In the genomic region with DNA sequence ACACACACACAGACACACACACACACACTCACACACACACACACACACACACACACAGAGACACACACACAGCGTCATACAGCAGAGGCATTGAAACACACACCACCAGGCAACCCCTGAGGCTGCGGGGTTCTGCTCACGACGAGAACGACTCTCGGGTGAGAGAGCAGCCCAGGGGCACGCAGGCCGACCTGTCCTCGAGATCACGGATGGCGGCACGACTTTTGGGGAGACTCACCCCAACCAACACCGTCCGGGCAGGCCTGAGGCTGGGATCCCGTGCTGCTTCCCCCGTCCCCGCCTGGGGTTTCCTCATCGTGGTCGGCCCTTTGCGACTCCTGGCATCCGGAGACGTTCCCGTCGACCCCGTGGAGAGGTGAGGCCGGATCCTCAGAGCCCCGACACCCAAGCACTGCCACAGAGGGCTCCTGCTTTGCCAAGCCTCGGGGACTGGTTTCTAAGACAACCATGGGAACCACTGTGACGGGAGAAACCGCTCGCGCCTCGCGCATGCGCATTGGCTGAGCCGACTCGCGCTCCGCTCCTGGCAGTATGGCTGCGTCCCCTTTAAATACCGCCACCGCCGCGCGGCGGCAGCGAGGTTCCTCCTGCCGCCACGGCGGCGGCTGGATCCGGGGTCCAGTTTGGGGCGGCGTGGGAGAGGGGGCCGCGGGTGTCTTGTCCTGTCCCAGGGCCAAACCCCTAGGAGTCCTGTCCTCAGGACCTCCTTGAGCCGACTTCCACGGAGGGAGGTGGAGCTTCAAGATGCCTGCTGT, we compare ENCODE assay signal across 8 cellular contexts.
A peak's percentile ranks its signal among the peaks of the same experiment; 100 is the strongest.
DNase-seq lines count a peak whose midpoint lies in the region; ATAC-seq, FAIRE-seq and TF ChIP-seq lines count a peak whose summit lies in the region.
"Not testable (repeated sequence)": the region's sequence is repeated elsewhere in the genome, so short reads cannot be mapped to it uniquely, and the experiment has no call there.

No MANE protein-coding gene starts in this region.

- not testable (repeated sequence) for H3K9me3 ChIP-seq in A549; IMR-90 (ENCODE audit: control insufficient read depth, insufficient read depth, low read length); mammary epithelial cell (replicated peaks; ENCODE audit: insufficient read depth, low read length); hepatocyte (ENCODE audit: low read depth)

- not testable (repeated sequence) for H3K9me1 ChIP-seq in IMR-90 (ENCODE audit: insufficient read depth, low read length)

- H3K36me3 ChIP-seq in IMR-90 (ENCODE audit: control insufficient read depth, insufficient read depth, low read length); mammary epithelial cell (ENCODE audit: insufficient read depth, low read length); hepatocyte (replicated peaks; ENCODE audit: insufficient read depth, low read depth): not testable (repeated sequence)

- dilution Hi-C loops in IMR-90 (cut with HindIII; ENCODE audit: low sequenced_read_pairs, unreplicated experiment); mammary epithelial cell (cut with HindIII; ENCODE audit: low sequenced_read_pairs): not testable (repeated sequence)

- H3K4me3 ChIP-seq in A549; IMR-90 (ENCODE audit: insufficient read depth, low read depth, low read length); hepatocyte: not testable (repeated sequence)
- peak overlapping the region in 2 of 3 experiments; percentile 20 to 28 for H3K4me3 ChIP-seq in mammary epithelial cell (replicated peaks in 1 of 3; ENCODE audit: insufficient read depth in 1 of 3, low read depth in 2 of 3, low read length in 3 of 3)

- H2BK120ac ChIP-seq in IMR-90 (ENCODE audit: low read depth, low read length) = not testable (repeated sequence)

- H3K9ac ChIP-seq in IMR-90 (ENCODE audit: low read depth, low read length); mammary epithelial cell (ENCODE audit: insufficient read depth, low read length): not testable (repeated sequence)

- H3K4ac ChIP-seq in IMR-90 (ENCODE audit: low read depth, low read length) = not testable (repeated sequence)

- FAIRE-seq in A549 (lab: Jason Lieb, UNC) = not testable (repeated sequence)

- not testable (repeated sequence) for H4K8ac ChIP-seq in IMR-90 (ENCODE audit: low read depth in 2 of 2, low read length in 2 of 2)

- not testable (repeated sequence) for H4K91ac ChIP-seq in IMR-90 (ENCODE audit: insufficient read depth, low read depth, low read length)

- not testable (repeated sequence) for DNase-seq in A549 (ENCODE audit: low read depth in 1 of 2, low spot score in 1 of 2); IMR-90; mammary epithelial cell; hepatocyte (ENCODE audit: low spot score)
- peak; percentile 41 for DNase-seq in activated CD8-positive, alpha-beta memory T cell treated with anti-CD3 and anti-CD28 coated beads, Interleukin-2, amount 10 ng/mL, durations not matched to agents 7 days and 5 days
- DNase-seq in sciatic nerve (ENCODE audit: low spot score) = peak; percentile 15

- H4K20me1 ChIP-seq in IMR-90 (ENCODE audit: insufficient read depth, low read length); mammary epithelial cell (ENCODE audit: insufficient read depth, low read length); hepatocyte (ENCODE audit: insufficient read depth, poor library complexity, severe bottlenecking): not testable (repeated sequence)

- not testable (repeated sequence) for H3K4me1 ChIP-seq in A549; IMR-90 (ENCODE audit: control insufficient read depth, insufficient read depth, low read length); mammary epithelial cell (ENCODE audit: insufficient read depth, low read length); hepatocyte (ENCODE audit: insufficient read depth)

- not testable (repeated sequence) for TF ChIP-seq RAD21 in A549 (conservative IDR thresholded peaks at IDR 0.05 in 1 of 2, IDR thresholded peaks at IDR 0.05 in 1 of 2); IMR-90 (IDR thresholded peaks at IDR 0.05; ENCODE audit: low read length)

- not testable (repeated sequence) for H3K56ac ChIP-seq in IMR-90 (ENCODE audit: extremely low read depth, insufficient read depth, low read length)

- H3K27me3 Mint-ChIP-seq in activated CD8-positive, alpha-beta memory T cell treated with anti-CD3 and anti-CD28 coated beads, Interleukin-2, amount 10 ng/mL, durations not matched to agents 7 days and 5 days = not testable (repeated sequence)

- not testable (repeated sequence) for H3K18ac ChIP-seq in IMR-90 (ENCODE audit: low read depth, low read length)

- H3K36me3 Mint-ChIP-seq in activated CD8-positive, alpha-beta memory T cell treated with anti-CD3 and anti-CD28 coated beads, Interleukin-2, amount 10 ng/mL, durations not matched to agents 7 days and 5 days = not testable (repeated sequence)

- POLR2A ChIA-PET in A549 (lab: Yijun Ruan, JAX); IMR-90 (lab: Charles Lee; ENCODE audit: unreplicated experiment): not testable (repeated sequence)

- H3K9me2 ChIP-seq in hepatocyte (replicated peaks; ENCODE audit: insufficient read depth) = not testable (repeated sequence)

- not testable (repeated sequence) for H3K14ac ChIP-seq in IMR-90 (replicated peaks; ENCODE audit: low read depth, low read length)

- TF ChIP-seq EP300 in A549 (IDR thresholded peaks at IDR 0.05) = not testable (repeated sequence)

- BruUV-seq in IMR-90 (replicated peaks; lab: Mats Ljungman, UMichigan) = not testable (repeated sequence)
- TSS peak; percentile 26 for BruUV-seq in mammary epithelial cell (replicated peaks; lab: Mats Ljungman, UMichigan)

- H3K27me3 ChIP-seq in IMR-90 (ENCODE audit: control insufficient read depth, insufficient read depth, low read length); mammary epithelial cell (ENCODE audit: insufficient read depth, low read length); hepatocyte: not testable (repeated sequence)

- not testable (repeated sequence) for H3K27ac Mint-ChIP-seq in activated CD8-positive, alpha-beta memory T cell treated with anti-CD3 and anti-CD28 coated beads, Interleukin-2, amount 10 ng/mL, durations not matched to agents 7 days and 5 days

- intact Hi-C loops in IMR-90 (cut with micrococcal nuclease); mammary epithelial cell (cut with micrococcal nuclease); sciatic nerve (cut with DNase I): not testable (repeated sequence)

- not testable (repeated sequence) for TF ChIP-seq POLR2A in A549 (IDR thresholded peaks at IDR 0.05; ENCODE audit: low read length); IMR-90 (IDR thresholded peaks at IDR 0.05; ENCODE audit: low read depth, low read length)

- not testable (repeated sequence) for H2BK5ac ChIP-seq in IMR-90 (ENCODE audit: low read depth, low read length, poor library complexity, severe bottlenecking)

- in situ Hi-C loops in IMR-90 (cut with MboI; ENCODE audit: low sequenced_read_pairs); mammary epithelial cell (cut with MboI; ENCODE audit: low sequenced_read_pairs in 2 of 2): not testable (repeated sequence)

- ATAC-seq in A549 = peak; percentile 74 to 92
- peak; percentile 66 for ATAC-seq in GM19328 (IDR thresholded peaks at IDR 0.05; ENCODE audit: unreplicated experiment)
- peak; percentile 72 for ATAC-seq in HG02678 (IDR thresholded peaks at IDR 0.05; ENCODE audit: unreplicated experiment)
- peak; percentile 57; the same call in 1 of the 2 replicates for ATAC-seq in IMR-90 (ENCODE audit: low read depth)
- peak; percentile 62 for ATAC-seq in activated CD8-positive, alpha-beta memory T cell treated with anti-CD3 and anti-CD28 coated beads, Interleukin-2, amount 10 ng/mL, durations not matched to agents 7 days and 5 days
- ATAC-seq in sciatic nerve = peak; percentile 73

- TF ChIP-seq CTCF in A549 (IDR thresholded peaks at IDR 0.05); IMR-90 (conservative IDR thresholded peaks at IDR 0.05; ENCODE audit: low read depth, low read length); mammary epithelial cell (conservative IDR thresholded peaks at IDR 0.05 in 1 of 2, IDR thresholded peaks at IDR 0.05 in 1 of 2; ENCODE audit: extremely low read depth in 1 of 2, insufficient read depth in 1 of 2, low read depth in 1 of 2, low read length in 2 of 2); hepatocyte (IDR thresholded peaks at IDR 0.05; ENCODE audit: poor library complexity): not testable (repeated sequence)

- not testable (repeated sequence) for H2AK5ac ChIP-seq in IMR-90 (ENCODE audit: low read depth, low read length)

- H3K23ac ChIP-seq in IMR-90 (ENCODE audit: low read depth, low read length) = not testable (repeated sequence)

- not testable (repeated sequence) for H4K5ac ChIP-seq in IMR-90 (ENCODE audit: low read depth, low read length)

- H3K27ac ChIP-seq in A549; IMR-90 (ENCODE audit: insufficient read depth, low read length); mammary epithelial cell (ENCODE audit: insufficient read depth, low read depth, low read length); hepatocyte: not testable (repeated sequence)

- not testable (repeated sequence) for H2BK15ac ChIP-seq in IMR-90 (ENCODE audit: low read depth, low read length)

- not testable (repeated sequence) for H3K79me1 ChIP-seq in IMR-90 (ENCODE audit: low read depth in 1 of 2, low read length in 2 of 2)

- H3K4me1 Mint-ChIP-seq in activated CD8-positive, alpha-beta memory T cell treated with anti-CD3 and anti-CD28 coated beads, Interleukin-2, amount 10 ng/mL, durations not matched to agents 7 days and 5 days = not testable (repeated sequence)

- H2AK9ac ChIP-seq in IMR-90 (replicated peaks; ENCODE audit: low read depth, low read length, poor library complexity) = not testable (repeated sequence)

- not testable (repeated sequence) for H2BK20ac ChIP-seq in IMR-90 (ENCODE audit: low read depth, low read length)

- H3K79me2 ChIP-seq in mammary epithelial cell (ENCODE audit: insufficient read depth, low read length); hepatocyte: not testable (repeated sequence)

- peak overlapping the region; percentile 46 for H3K4me3 Mint-ChIP-seq in activated CD8-positive, alpha-beta memory T cell treated with anti-CD3 and anti-CD28 coated beads, Interleukin-2, amount 10 ng/mL, durations not matched to agents 7 days and 5 days

- H3K9me3 Mint-ChIP-seq in activated CD8-positive, alpha-beta memory T cell treated with anti-CD3 and anti-CD28 coated beads, Interleukin-2, amount 10 ng/mL, durations not matched to agents 7 days and 5 days (ENCODE audit: low read depth) = not testable (repeated sequence)

- 0 out of 3 replicates have a peak overlapping the region, but pooled peaks have one; percentile 34 for H3K4me2 ChIP-seq in A549
- not testable (repeated sequence) for H3K4me2 ChIP-seq in IMR-90 (ENCODE audit: low read depth, low read length); mammary epithelial cell (ENCODE audit: insufficient read depth, low read depth, low read length)
- peak overlapping the region; percentile 66 for H3K4me2 ChIP-seq in hepatocyte

- H2AFZ ChIP-seq in IMR-90 (replicated peaks; ENCODE audit: low read length, poor library complexity); mammary epithelial cell (ENCODE audit: low read depth, low read length); hepatocyte: not testable (repeated sequence)

- CTCF ChIA-PET in A549 (lab: Yijun Ruan, JAX); IMR-90 (lab: Yijun Ruan, JAX); activated CD8-positive, alpha-beta memory T cell treated with anti-CD3 and anti-CD28 coated beads, Interleukin-2, amount 10 ng/mL, durations not matched to agents 7 days and 5 days (lab: Charles Lee); mammary epithelial cell (lab: Charles Lee; ENCODE audit: low non-redundant PET): not testable (repeated sequence)

- 53% methylated on average over 44 of the region's 58 CpGs for WGBS in A549 (ENCODE audit: missing lambda C conversion rate)
- no CpG with 5 or more reads among the region's 58 CpGs for WGBS in IMR-90 (ENCODE audit: extremely low coverage in 2 of 2, insufficient read length in 1 of 2), 2 experiments
- WGBS in mammary epithelial cell (ENCODE audit: low coverage, missing lambda C conversion rate) = 6% methylated on average over 16 of the region's 58 CpGs
- 30% methylated on average over 14 of the region's 58 CpGs for WGBS in hepatocyte (ENCODE audit: low lambda C conversion rate, missing lambda C conversion rate)
